25 cellular contexts compared by ENCODE assay signal in the genomic region with DNA sequence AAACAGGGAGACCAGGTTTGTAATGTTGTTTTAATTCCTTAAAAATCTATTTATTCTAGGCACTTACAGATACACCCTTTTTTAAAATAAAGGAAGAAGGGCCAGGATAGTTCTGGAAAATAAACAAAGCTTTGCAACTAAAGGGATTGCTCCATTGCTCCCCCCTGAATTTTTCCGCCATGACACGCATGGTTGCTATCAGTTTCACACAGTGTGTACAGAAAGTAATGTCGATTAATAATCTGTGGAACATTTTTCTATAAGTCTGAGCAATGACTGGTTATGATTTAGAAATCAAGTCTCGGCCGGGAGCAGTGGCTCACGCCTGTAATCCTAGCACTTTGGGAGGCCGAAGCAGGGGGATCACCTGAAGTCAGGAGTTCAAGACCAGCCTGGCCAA.
"Had no signal": no experiment of that assay in that cellular context is flagged by ENCODE, and none has a peak within 500 bp of the region (broad histone marks: within the 10 kb centered on the region; RNA-seq: fewer than 3 reads in every experiment).

No MANE protein-coding gene starts in this region.

- H3K36me3 Mint-ChIP-seq: immature natural killer cell, memory B cell, natural killer cell had no signal

- DNase-seq: cerebellar nuclear complex; effector CD8-positive, alpha-beta T cell; endodermal cell; hypothalamus; immature natural killer cell; left ventricle myocardium superior; lower lobe of right lung; natural killer cell; occipital lobe; stimulated activated CD4-positive, alpha-beta T cell treated with anti-CD3 and anti-CD28 coated beads, Interleukin-12 subunit alpha, Interleukin-12 subunit beta, amount 100 ng/mL, for 4 hours; stimulated activated CD4-positive, alpha-beta T cell treated with anti-CD3 and anti-CD28 coated beads, Interleukin-1b, Interleukin-23, amount 100 ng/mL, for 48 hours; stimulated activated CD4-positive, alpha-beta T cell treated with anti-CD3 and anti-CD28 coated beads, Interleukin-4, amount 100 ng/mL, for 1 hour; stimulated activated CD8-positive, alpha-beta memory T cell treated with anti-CD3 and anti-CD28 coated beads, Interleukin-4, amount 100 ng/mL, for 48 hours; stimulated activated naive CD4-positive, alpha-beta T cell; stimulated activated naive CD8-positive, alpha-beta T cell treated with anti-CD3 and anti-CD28 coated beads, Interleukin-15, amount 100 ng/mL, for 72 hours; thyroid gland had no signal

- H2AFZ ChIP-seq: parathyroid adenoma had no signal

- H3K4me1 Mint-ChIP-seq: memory B cell; natural killer cell; stimulated activated naive CD8-positive, alpha-beta T cell treated with anti-CD3 and anti-CD28 coated beads, Interleukin-15, amount 100 ng/mL, for 72 hours had no signal

- H3K4me1 ChIP-seq: parathyroid adenoma, prostate gland, thyroid gland had no signal

- H3K27ac ChIP-seq: epithelial cell of prostate, lower lobe of right lung, parathyroid adenoma, prostate gland, suprapubic skin, thyroid gland had no signal

- H3K36me3 ChIP-seq: lower lobe of right lung, prostate gland, right atrium auricular region, suprapubic skin, thyroid gland had no signal

- H3K27ac Mint-ChIP-seq: dendritic cell treated with granulocyte-macrophage colony-stimulating factor and Interleukin-4, amounts not matched to agents 40 ng/mL and 50 ng/mL, for 4 days; endodermal cell; immature natural killer cell; memory B cell; natural killer cell; stimulated activated naive CD8-positive, alpha-beta T cell treated with anti-CD3 and anti-CD28 coated beads, Interleukin-15, amount 100 ng/mL, for 72 hours; type B pancreatic cell had no signal

- H3K4me2 ChIP-seq: smooth muscle cell had no signal

- H3K27me3 ChIP-seq: right atrium auricular region, suprapubic skin, thyroid gland had no signal

- H3K9me3 Mint-ChIP-seq: dendritic cell treated with granulocyte-macrophage colony-stimulating factor and Interleukin-4, amounts not matched to agents 40 ng/mL and 50 ng/mL, for 4 days; endodermal cell; memory B cell; natural killer cell; stimulated activated naive CD8-positive, alpha-beta T cell treated with anti-CD3 and anti-CD28 coated beads, Interleukin-15, amount 100 ng/mL, for 72 hours; type B pancreatic cell had no signal

- H3K4me3 ChIP-seq: lower lobe of right lung, prostate gland, right atrium auricular region, smooth muscle cell, suprapubic skin, thyroid gland had no signal

- H3K9me3 ChIP-seq: lower lobe of right lung, prostate gland, right atrium auricular region, suprapubic skin, thyroid gland had no signal

- H3K4me3 Mint-ChIP-seq: dendritic cell treated with granulocyte-macrophage colony-stimulating factor and Interleukin-4, amounts not matched to agents 40 ng/mL and 50 ng/mL, for 4 days; endodermal cell; immature natural killer cell; memory B cell; natural killer cell; stimulated activated naive CD8-positive, alpha-beta T cell treated with anti-CD3 and anti-CD28 coated beads, Interleukin-15, amount 100 ng/mL, for 72 hours; type B pancreatic cell had no signal

- H3K9ac ChIP-seq: parathyroid adenoma had no signal

- H3K27me3 Mint-ChIP-seq: dendritic cell treated with granulocyte-macrophage colony-stimulating factor and Interleukin-4, amounts not matched to agents 40 ng/mL and 50 ng/mL, for 4 days; memory B cell; type B pancreatic cell had no signal
